In genomic region chr2:119756837-119757236, GRCh38 we compare ENCODE assay signal across 9 cellular contexts. TPM values are rescaled to one million over a fixed set of nuclear protein-coding genes. Genes with fewer than 3 reads are reported as not detected.
DNase-seq lines count a peak whose midpoint lies in the region; ATAC-seq, FAIRE-seq and TF ChIP-seq lines count a peak whose summit lies in the region.
"Had no signal": no experiment of that assay in that cellular context is flagged by ENCODE, and none has a peak within 500 bp of the region (broad histone marks: within the 10 kb centered on the region; RNA-seq: fewer than 3 reads in every experiment).

No MANE protein-coding gene starts in this region.

- H3K4me2 ChIP-seq in A549: peak overlapping the region; percentile 13; the same call in 2 of the 3 replicates
- H3K4me2 ChIP-seq in parathyroid adenoma (ENCODE audit: low read length): no peak overlapping the region

- H3K27ac ChIP-seq in A549: no peak overlapping the region
- H3K27ac ChIP-seq in parathyroid adenoma: no peak overlapping the region
- H3K27ac ChIP-seq: sigmoid colon had no signal

- TF ChIP-seq RAD21 in A549 (conservative IDR thresholded peaks at IDR 0.05 in 1 of 2, IDR thresholded peaks at IDR 0.05 in 1 of 2): no peak

- no peak for TF ChIP-seq CTCF in A549 (IDR thresholded peaks at IDR 0.05)
- TF ChIP-seq CTCF in parathyroid adenoma (IDR thresholded peaks at IDR 0.05): no peak

- no peak overlapping the region for H3K4me3 ChIP-seq in A549
- H3K4me3 ChIP-seq in parathyroid adenoma (ENCODE audit: low read depth, low read length): no peak overlapping the region
- H3K4me3 ChIP-seq: sigmoid colon had no signal

- no peaks in the 10 kb centered on the region for H3K9me3 ChIP-seq in A549
- H3K9me3 ChIP-seq in parathyroid adenoma (ENCODE audit: control insufficient read depth, low read length): no peaks in the 10 kb centered on the region
- H3K9me3 ChIP-seq: sigmoid colon had no signal

- FAIRE-seq in A549 (lab: Jason Lieb, UNC): no peak

- peaks cover 5% of the 10 kb centered on the region for H3K79me2 ChIP-seq in parathyroid adenoma

- no peaks in the 10 kb centered on the region for H3K27me3 ChIP-seq in parathyroid adenoma (ENCODE audit: control insufficient read depth, insufficient read depth, low read length)
- H3K27me3 ChIP-seq: sigmoid colon had no signal

- H3K9ac ChIP-seq in parathyroid adenoma: no peak overlapping the region

- H3K4me1 ChIP-seq in A549: peaks cover 13% of the 10 kb centered on the region; the same call in 2 of the 3 replicates
- no peaks in the 10 kb centered on the region for H3K4me1 ChIP-seq in parathyroid adenoma

- no peak for TF ChIP-seq POLR2A in A549 (IDR thresholded peaks at IDR 0.05; ENCODE audit: low read length)

- peak overlapping the region; percentile 66 for H2AFZ ChIP-seq in parathyroid adenoma

- DNase-seq in A549 (ENCODE audit: low read depth in 1 of 2, low spot score in 1 of 2) (no peak), RPMI7951 (ENCODE audit: low read depth) (peak; percentile 77), dedifferentiated amniotic fluid mesenchymal stem cell (ENCODE audit: extremely low spot score) (peak; percentile 39), NCI-H524 (lab: John Stamatoyannopoulos, UW) (no peak), T1000 (lab: John Stamatoyannopoulos, UW) (no peak)
- DNase-seq: sigmoid colon had no signal

- CTCF ChIA-PET in A549 (lab: Yijun Ruan, JAX): interaction anchor here (1.3 to 3.3 kb wide), 4 partner anchors 54 to 418 kb away, joined by 3 to 14 read pairs (median 4); no protein-coding TSS in a partner anchor

- no peaks in the 10 kb centered on the region for H3K36me3 ChIP-seq in parathyroid adenoma (ENCODE audit: control insufficient read depth, insufficient read depth, low read length)
- H3K36me3 ChIP-seq: sigmoid colon had no signal

- TF ChIP-seq EP300 in A549 (IDR thresholded peaks at IDR 0.05): no peak

- POLR2A ChIA-PET in A549 (lab: Yijun Ruan, JAX): no interaction called here

- no peak for ATAC-seq in A549
- no peak for ATAC-seq in HG03442 (IDR thresholded peaks at IDR 0.05; ENCODE audit: unreplicated experiment)
- ATAC-seq in HG03097 (IDR thresholded peaks at IDR 0.05; ENCODE audit: low FRiP score, unreplicated experiment): no peak

- 50% methylated on average over 5 of the region's 5 CpGs for WGBS in A549 (ENCODE audit: missing lambda C conversion rate)

TF ChIP-seq in A549, 52 proteins besides CTCF, POLR2A, EP300 and RAD21:
- TF ChIP-seq CEBPB (IDR thresholded peaks at IDR 0.05) (no peak), HES2 (IDR thresholded peaks at IDR 0.05) (no peak), MAFK (IDR thresholded peaks at IDR 0.05; ENCODE audit: partially characterized antibody) (no peak), ATOH8 (CRISPR knock-in tag; IDR thresholded peaks at IDR 0.05; ENCODE audit: low read depth) (no peak), EHMT2 (IDR thresholded peaks at IDR 0.05; ENCODE audit: low read depth) (no peak), SREBF2 (IDR thresholded peaks at IDR 0.05) (no peak), FOSL2 (IDR thresholded peaks at IDR 0.05) (no peak), FOSL2 (CRISPR knock-in tag; IDR thresholded peaks at IDR 0.05) (0 out of 2 replicates have a peak, but pooled peaks have one; percentile 19), ZFP36 (IDR thresholded peaks at IDR 0.05; ENCODE audit: borderline replicate concordance, partially characterized antibody) (no peak)
TF ChIP-seq in A549: peak in this region for 1.

RNA-seq across cellular contexts. Expression of gene PTPN4, which starts 2.9 kb away (rescaled TPM):
- polyA plus RNA-seq in A549 (2011; rRNA removed) (36.6 and 47.9 TPM in 2 replicates), A549 (2017; fragmentation: RNase III; extraction: RNeasy Plus Mini Kit Qiagen cat#74134 plus additional on column Dnase treatment) (14.1 to 16.9 TPM (median 14.5 TPM) in 3 replicates)
- 7.2 and 9.2 TPM in 2 replicates for polyA plus RNA-seq in A549 (2012; cell fraction: cytosol; rRNA removed)
- polyA plus RNA-seq in A549 (2012; cell fraction: nucleus; rRNA removed): 8.8 and 10.0 TPM in 2 replicates
- 80.4 and 84.0 TPM in 2 replicates for polyA minus RNA-seq in A549 (2011; rRNA and poly(A)+ RNA removed)
- 19.2 and 21.1 TPM in 2 replicates for total RNA-seq in RPMI7951 (2014; rRNA removed; shearing (Covaris generic))

Comparison
In these comparisons a context has a peak if more than half of its experiments do, and no peak if none do; other contexts are left out.
1. DNase-seq: peak in RPMI7951 (single experiment) and dedifferentiated amniotic fluid mesenchymal stem cell (single experiment); none in A549 (0 of 2), NCI-H524 (0 of 2) and T1000 (single experiment).